24 cellular contexts compared by ENCODE assay signal in the genomic region with DNA sequence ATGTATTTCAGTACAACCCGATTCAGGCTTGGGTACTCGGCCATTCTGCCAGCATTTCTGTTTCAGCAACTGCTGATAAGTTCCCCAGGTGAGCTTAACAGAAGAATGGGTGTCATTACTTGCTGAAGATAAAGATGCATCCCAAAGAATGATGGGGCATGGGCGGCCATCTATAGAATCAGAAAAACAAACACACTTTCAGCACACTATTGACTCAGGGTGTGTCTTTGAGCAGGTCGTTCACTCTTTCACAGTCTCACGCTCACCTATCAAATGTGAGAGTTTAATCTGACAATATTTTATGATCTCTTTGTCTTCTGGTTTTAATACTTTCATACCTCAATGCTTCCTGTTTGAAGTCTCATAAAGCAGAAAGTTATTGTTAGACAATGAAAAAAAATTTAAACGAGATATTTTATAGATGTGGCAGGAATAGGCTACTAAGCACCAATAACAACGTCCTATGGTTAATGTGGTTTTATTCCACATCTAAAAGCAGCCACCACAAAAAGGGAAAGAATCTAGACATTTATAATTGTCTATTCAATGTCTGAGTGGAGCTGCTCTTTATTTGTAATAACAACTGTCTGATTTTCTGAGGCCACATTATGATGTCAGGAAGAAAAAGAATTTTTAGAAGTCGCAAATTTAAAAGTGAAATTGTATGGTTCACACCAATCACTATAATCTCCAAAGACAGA. TPM values are rescaled to one million over a fixed set of nuclear protein-coding genes. Genes with fewer than 3 reads are reported as not detected.
DNase-seq lines count a peak whose midpoint lies in the region; ATAC-seq, FAIRE-seq and TF ChIP-seq lines count a peak whose summit lies in the region.
"Had no signal": no experiment of that assay in that cellular context is flagged by ENCODE, and none has a peak within 500 bp of the region (broad histone marks: within the 10 kb centered on the region; RNA-seq: fewer than 3 reads in every experiment).

No MANE protein-coding gene starts in this region.

- H3K4me1 ChIP-seq in colonic mucosa (no peaks in the 10 kb centered on the region), pancreas (peaks cover 0 to 7% (median 4%) of the 10 kb centered on the region in 3 donors)
- H3K4me1 ChIP-seq: psoas muscle had no signal

- WGBS in pancreas, 2 donors, result 71 to 73% methylated on average over 8 of the region's 8 CpGs

- FAIRE-seq in pancreas (lab: Jason Lieb, UNC), result peak; percentile 75

- intact Hi-C loops in colonic mucosa (cut with DNase I), result no loop called here
- intact Hi-C loops in pancreas (cut with DNase I), result no loop called here

- H3K27me3 ChIP-seq in colonic mucosa (no peaks in the 10 kb centered on the region), pancreas (no peaks in the 10 kb centered on the region)
- H3K27me3 ChIP-seq: brain microvascular endothelial cell, suprapubic skin had no signal

- TF ChIP-seq CTCF in colonic mucosa (IDR thresholded peaks at IDR 0.05), result no peak
- TF ChIP-seq CTCF in pancreas (IDR thresholded peaks at IDR 0.05), result no peak

- peak; percentile 65 for DNase-seq in DMS153 (lab: John Stamatoyannopoulos, UW)
- DNase-seq in NCI-H345 treated with DMSO at 0.1 percent for 48 hours (lab: John Stamatoyannopoulos, UW; ENCODE audit: unreplicated experiment), result peak; percentile 2
- peak; percentile 52 for DNase-seq in colonic mucosa
- DNase-seq in pancreas, result no peak
- DNase-seq in hippocampal formation (lab: John Stamatoyannopoulos, UW), result no peak
- no peak for DNase-seq in NCI-H82 (lab: John Stamatoyannopoulos, UW)
- no peak for DNase-seq in mesenteric fat pad (ENCODE audit: low spot score)
- DNase-seq: activated CD4-positive, alpha-beta T cell treated with anti-CD3 and anti-CD28 coated beads, Interleukin-2, amount 50 U/mL, for 4 hours; activated CD8-positive, alpha-beta memory T cell treated with anti-CD3 and anti-CD28 coated beads, Interleukin-2, amount 50 U/mL, for 48 hours; brain microvascular endothelial cell; CD4-positive, alpha-beta T cell; cortex of kidney; KG1; left cardiac atrium; NCI-H187; NCI-H446 treated with DMSO at 0.1 percent for 48 hours; psoas muscle; RPMI8226; stimulated activated CD4-positive, alpha-beta T cell treated with anti-CD3 and anti-CD28 coated beads, Interleukin-1b, Interleukin-23, amount 100 ng/mL, for 48 hours; T-helper 17 cell had no signal

- H3K27ac ChIP-seq in colonic mucosa (no peak overlapping the region), pancreas (no peak overlapping the region)
- H3K27ac ChIP-seq: brain microvascular endothelial cell, psoas muscle, suprapubic skin had no signal

- H3K36me3 ChIP-seq in colonic mucosa (no peaks in the 10 kb centered on the region), pancreas (no peaks in the 10 kb centered on the region)
- H3K36me3 ChIP-seq: brain microvascular endothelial cell, suprapubic skin had no signal

- no peak for ATAC-seq in pancreas
- ATAC-seq in GM19395 (IDR thresholded peaks at IDR 0.05; ENCODE audit: unreplicated experiment), result no peak
- ATAC-seq: GM23338; left cardiac atrium; psoas muscle; stimulated activated effector memory CD8-positive, alpha-beta T cell treated with anti-CD3 and anti-CD28 coated beads, Interleukin-12 subunit alpha, Interleukin-12 subunit beta, amount 100 ng/mL, for 72 hours; T-helper 17 cell had no signal

- H3K9me3 ChIP-seq in colonic mucosa (no peaks in the 10 kb centered on the region), pancreas (no peaks in the 10 kb centered on the region)
- H3K9me3 ChIP-seq: psoas muscle, suprapubic skin had no signal

- H3K4me3 ChIP-seq in colonic mucosa (no peak overlapping the region), pancreas (no peak overlapping the region)
- H3K4me3 ChIP-seq: GM23338, psoas muscle, suprapubic skin had no signal

- peak overlapping the region in 1 of 2 donors; percentile 21 for H3K9ac ChIP-seq in colonic mucosa (ENCODE audit: low read depth in 2 of 2, low read length in 2 of 2)

RNA-seq across cellular contexts. Expression of gene GASK1B, which starts 17.0 kb away (rescaled TPM):
- total RNA-seq in colonic mucosa, result 10 to 100 TPM; 13.6 to 18.0 TPM
- 10 to 100 TPM in 3 of 6 donors, 1 to 10 TPM in 3; 1.4 to 27.7 (median 7.7) TPM for total RNA-seq in pancreas
- polyA plus RNA-seq in pancreas, result 1 to 10 TPM; 2.4 to 3.0 TPM
- 81.6 TPM for total RNA-seq in mesenteric fat pad
- total RNA-seq: GM23338 had no signal
- polyA plus RNA-seq: GM23338 had no signal

RNA-seq across cellular contexts. Expression of gene TMEM144, which starts 54.5 kb away (rescaled TPM):
- total RNA-seq in colonic mucosa, result 10 to 100 TPM; 18.3 to 28.6 TPM
- total RNA-seq in pancreas, result 10 to 100 TPM in 2 of 6 donors, 1 to 10 TPM in 4; 5.1 to 10.1 (median 8.6) TPM
- 1 to 10 TPM; 2.4 to 3.1 TPM for polyA plus RNA-seq in pancreas
- 7.9 TPM for total RNA-seq in mesenteric fat pad

Comparison
In these comparisons a context has a peak if more than half of its experiments do, and no peak if none do; other contexts are left out.
1. DNase-seq: peak in DMS153 (single experiment), NCI-H345 treated with DMSO at 0.1 percent for 48 hours (single experiment) and colonic mucosa (single experiment); none in pancreas (0 of 6), hippocampal formation (0 of 2), NCI-H82 (single experiment) and mesenteric fat pad (single experiment).